In the genomic region with DNA sequence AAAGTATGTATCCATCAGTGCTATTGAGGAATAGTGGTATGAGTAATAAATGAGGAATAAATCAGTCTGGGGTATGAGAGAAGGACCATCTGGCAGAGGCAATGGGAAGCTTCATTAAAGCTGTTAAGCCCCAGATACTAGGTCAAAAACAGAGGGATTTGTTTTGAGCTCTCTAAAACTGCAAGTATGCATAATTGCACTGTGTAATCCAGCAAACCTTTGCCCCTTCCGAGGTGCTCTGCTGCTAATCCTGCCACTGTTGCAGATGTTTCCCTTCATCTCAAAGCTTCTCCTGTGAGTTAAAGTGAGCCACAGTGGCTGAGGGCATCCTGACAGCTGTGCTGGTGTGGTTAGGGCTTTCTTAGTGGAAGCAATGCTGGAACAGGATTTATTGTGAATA, we compare ENCODE assay signal across 1 cellular context.
TF ChIP-seq lines count a peak whose summit lies in the region.

No MANE protein-coding gene starts in this region.

TF ChIP-seq in WTC11, 78 proteins besides CTCF, POLR2A, EP300 and RAD21 (continued from another document):
- TF ChIP-seq, protein P1, sequence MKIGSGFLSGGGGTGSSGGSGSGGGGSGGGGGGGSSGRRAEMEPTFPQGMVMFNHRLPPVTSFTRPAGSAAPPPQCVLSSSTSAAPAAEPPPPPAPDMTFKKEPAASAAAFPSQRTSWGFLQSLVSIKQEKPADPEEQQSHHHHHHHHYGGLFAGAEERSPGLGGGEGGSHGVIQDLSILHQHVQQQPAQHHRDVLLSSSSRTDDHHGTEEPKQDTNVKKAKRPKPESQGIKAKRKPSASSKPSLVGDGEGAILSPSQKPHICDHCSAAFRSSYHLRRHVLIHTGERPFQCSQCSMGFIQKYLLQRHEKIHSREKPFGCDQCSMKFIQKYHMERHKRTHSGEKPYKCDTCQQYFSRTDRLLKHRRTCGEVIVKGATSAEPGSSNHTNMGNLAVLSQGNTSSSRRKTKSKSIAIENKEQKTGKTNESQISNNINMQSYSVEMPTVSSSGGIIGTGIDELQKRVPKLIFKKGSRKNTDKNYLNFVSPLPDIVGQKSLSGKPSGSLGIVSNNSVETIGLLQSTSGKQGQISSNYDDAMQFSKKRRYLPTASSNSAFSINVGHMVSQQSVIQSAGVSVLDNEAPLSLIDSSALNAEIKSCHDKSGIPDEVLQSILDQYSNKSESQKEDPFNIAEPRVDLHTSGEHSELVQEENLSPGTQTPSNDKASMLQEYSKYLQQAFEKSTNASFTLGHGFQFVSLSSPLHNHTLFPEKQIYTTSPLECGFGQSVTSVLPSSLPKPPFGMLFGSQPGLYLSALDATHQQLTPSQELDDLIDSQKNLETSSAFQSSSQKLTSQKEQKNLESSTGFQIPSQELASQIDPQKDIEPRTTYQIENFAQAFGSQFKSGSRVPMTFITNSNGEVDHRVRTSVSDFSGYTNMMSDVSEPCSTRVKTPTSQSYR (CRISPR knock-in tag; IDR thresholded peaks at IDR 0.05) = no peak
- TF ChIP-seq, protein P2, sequence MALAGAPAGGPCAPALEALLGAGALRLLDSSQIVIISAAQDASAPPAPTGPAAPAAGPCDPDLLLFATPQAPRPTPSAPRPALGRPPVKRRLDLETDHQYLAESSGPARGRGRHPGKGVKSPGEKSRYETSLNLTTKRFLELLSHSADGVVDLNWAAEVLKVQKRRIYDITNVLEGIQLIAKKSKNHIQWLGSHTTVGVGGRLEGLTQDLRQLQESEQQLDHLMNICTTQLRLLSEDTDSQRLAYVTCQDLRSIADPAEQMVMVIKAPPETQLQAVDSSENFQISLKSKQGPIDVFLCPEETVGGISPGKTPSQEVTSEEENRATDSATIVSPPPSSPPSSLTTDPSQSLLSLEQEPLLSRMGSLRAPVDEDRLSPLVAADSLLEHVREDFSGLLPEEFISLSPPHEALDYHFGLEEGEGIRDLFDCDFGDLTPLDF (CRISPR knock-in tag; IDR thresholded peaks at IDR 0.05) = no peak
- TF ChIP-seq, protein P3, sequence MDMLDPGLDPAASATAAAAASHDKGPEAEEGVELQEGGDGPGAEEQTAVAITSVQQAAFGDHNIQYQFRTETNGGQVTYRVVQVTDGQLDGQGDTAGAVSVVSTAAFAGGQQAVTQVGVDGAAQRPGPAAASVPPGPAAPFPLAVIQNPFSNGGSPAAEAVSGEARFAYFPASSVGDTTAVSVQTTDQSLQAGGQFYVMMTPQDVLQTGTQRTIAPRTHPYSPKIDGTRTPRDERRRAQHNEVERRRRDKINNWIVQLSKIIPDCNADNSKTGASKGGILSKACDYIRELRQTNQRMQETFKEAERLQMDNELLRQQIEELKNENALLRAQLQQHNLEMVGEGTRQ (CRISPR knock-in tag; IDR thresholded peaks at IDR 0.05) = no peak
- TF ChIP-seq, protein P4, sequence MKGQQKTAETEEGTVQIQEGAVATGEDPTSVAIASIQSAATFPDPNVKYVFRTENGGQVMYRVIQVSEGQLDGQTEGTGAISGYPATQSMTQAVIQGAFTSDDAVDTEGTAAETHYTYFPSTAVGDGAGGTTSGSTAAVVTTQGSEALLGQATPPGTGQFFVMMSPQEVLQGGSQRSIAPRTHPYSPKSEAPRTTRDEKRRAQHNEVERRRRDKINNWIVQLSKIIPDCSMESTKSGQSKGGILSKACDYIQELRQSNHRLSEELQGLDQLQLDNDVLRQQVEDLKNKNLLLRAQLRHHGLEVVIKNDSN (CRISPR knock-in tag; IDR thresholded peaks at IDR 0.05) = no peak
- no peak for TF ChIP-seq SOX15 (CRISPR knock-in tag; IDR thresholded peaks at IDR 0.05)
TF ChIP-seq in WTC11: peak in this region for 0.
